In genomic region chr1:107782192-107782845, GRCh38 we compare ENCODE assay signal across 8 cellular contexts.
DNase-seq lines count a peak whose midpoint lies in the region; ATAC-seq and TF ChIP-seq lines count a peak whose summit lies in the region.

No MANE protein-coding gene starts in this region.

- H3K9me3 ChIP-seq in right lobe of liver (no peaks in the 10 kb centered on the region), tibial artery (no peaks in the 10 kb centered on the region)

- WGBS in right lobe of liver (ENCODE audit: insufficient coverage, low coverage, low lambda C conversion rate, missing lambda C conversion rate) = 16% methylated on average over 6 of the region's 6 CpGs

- no peak for TF ChIP-seq EP300 in Ishikawa (IDR thresholded peaks at IDR 0.05; ENCODE audit: borderline replicate concordance)

- intact Hi-C loops in right lobe of liver (cut with DNase I) = loop anchor here in 1 of 2 donors (5.0 kb wide), 1 partner anchor 340 kb away; no protein-coding TSS in a partner anchor
- intact Hi-C loops in tibial artery (cut with DNase I; ENCODE audit: low total_unique reads) = no loop called here

- TF ChIP-seq RAD21 in Ishikawa (IDR thresholded peaks at IDR 0.05; ENCODE audit: low read depth) = peak; percentile 87

- H3K36me3 ChIP-seq in right lobe of liver (no peaks in the 10 kb centered on the region), tibial artery (no peaks in the 10 kb centered on the region)

- peak; percentile 43 for DNase-seq in activated CD4-positive, CD25-positive, alpha-beta regulatory T cell treated with anti-CD3 and anti-CD28 coated beads, Interleukin-2, amount 50 U/mL, for 16 hours (ENCODE audit: low read depth, low spot score)
- DNase-seq in activated CD4-positive, CD25-positive, alpha-beta regulatory T cell treated with anti-CD3 and anti-CD28 coated beads, Interleukin-2, amount 50 U/mL, for 72 hours = no peak
- peak; percentile 14 for DNase-seq in RWPE1 (ENCODE audit: low spot score)
- DNase-seq in cerebellar cortex (ENCODE audit: low spot score) = peak; percentile 74
- DNase-seq in right lobe of liver = no peak
- no peak for DNase-seq in tibial artery

- H3K27ac ChIP-seq in RWPE1 = no peak overlapping the region
- H3K27ac ChIP-seq in right lobe of liver = no peak overlapping the region
- H3K27ac ChIP-seq in tibial artery = no peak overlapping the region

- H3K27me3 ChIP-seq in right lobe of liver = no peaks in the 10 kb centered on the region
- no peaks in the 10 kb centered on the region for H3K27me3 ChIP-seq in tibial artery

- TF ChIP-seq CTCF in RWPE1 (conservative IDR thresholded peaks at IDR 0.05; ENCODE audit: low read depth) = peak; percentile 57
- TF ChIP-seq CTCF in right lobe of liver (IDR thresholded peaks at IDR 0.05) = peak; percentile 67 to 74 (median 72)
- peak; percentile 61 to 72 for TF ChIP-seq CTCF in tibial artery (IDR thresholded peaks at IDR 0.05)

- H3K4me1 ChIP-seq in right lobe of liver (peaks cover 0 to 6% (median 0%) of the 10 kb centered on the region in 4 donors), tibial artery (peaks cover 0 to 7% (median 3%) of the 10 kb centered on the region in 4 donors)

- ATAC-seq in right lobe of liver (peak; percentile 79 to 84 (median 80)), GM21367 (IDR thresholded peaks at IDR 0.05; ENCODE audit: unreplicated experiment) (no peak)

- H3K4me3 ChIP-seq in right lobe of liver (no peak overlapping the region), tibial artery (no peak overlapping the region)

- CTCF ChIA-PET in RWPE1 (lab: Yijun Ruan, JAX) = interaction anchor here (0.5 to 9.4 kb wide), 19 partner anchors 9 to 725 kb away, joined by 3 to 108 read pairs (median 4); no protein-coding TSS in a partner anchor

- POLR2A ChIA-PET in RWPE1 (lab: Yijun Ruan, JAX; ENCODE audit: low non-redundant PET) = no interaction called here

- no peak for TF ChIP-seq POLR2A in right lobe of liver (IDR thresholded peaks at IDR 0.05)

TF ChIP-seq in Ishikawa, 13 proteins besides CTCF, POLR2A, EP300 and RAD21:
- TF ChIP-seq CEBPB (IDR thresholded peaks at IDR 0.05) (no peak), NFIC (IDR thresholded peaks at IDR 0.05) (no peak), EGR1 (IDR thresholded peaks at IDR 0.05) (no peak), CREB1 (IDR thresholded peaks at IDR 0.05; ENCODE audit: low read depth) (no peak), TEAD4 (IDR thresholded peaks at IDR 0.05) (no peak), TCF12 (IDR thresholded peaks at IDR 0.05; ENCODE audit: low read depth) (no peak), MAX (IDR thresholded peaks at IDR 0.05) (no peak), YY1 (IDR thresholded peaks at IDR 0.05; ENCODE audit: low read depth) (no peak), REST (IDR thresholded peaks at IDR 0.05; ENCODE audit: low read depth) (no peak)
- TF ChIP-seq, protein P1, sequence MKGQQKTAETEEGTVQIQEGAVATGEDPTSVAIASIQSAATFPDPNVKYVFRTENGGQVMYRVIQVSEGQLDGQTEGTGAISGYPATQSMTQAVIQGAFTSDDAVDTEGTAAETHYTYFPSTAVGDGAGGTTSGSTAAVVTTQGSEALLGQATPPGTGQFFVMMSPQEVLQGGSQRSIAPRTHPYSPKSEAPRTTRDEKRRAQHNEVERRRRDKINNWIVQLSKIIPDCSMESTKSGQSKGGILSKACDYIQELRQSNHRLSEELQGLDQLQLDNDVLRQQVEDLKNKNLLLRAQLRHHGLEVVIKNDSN (IDR thresholded peaks at IDR 0.05) = no peak
TF ChIP-seq in Ishikawa: peak in this region for 0.

Comparison
In these comparisons a context has a peak if more than half of its experiments do, and no peak if none do; other contexts are left out.
1. DNase-seq: peak in activated CD4-positive, CD25-positive, alpha-beta regulatory T cell treated with anti-CD3 and anti-CD28 coated beads, Interleukin-2, amount 50 U/mL, for 16 hours (single experiment), RWPE1 (single experiment) and cerebellar cortex (single experiment); none in activated CD4-positive, CD25-positive, alpha-beta regulatory T cell treated with anti-CD3 and anti-CD28 coated beads, Interleukin-2, amount 50 U/mL, for 72 hours (single experiment), right lobe of liver (0 of 3) and tibial artery (0 of 2).
2. Peak in every context shown above with its lines, with median percentiles within 50 percentile points of each other: CTCF ChIP-seq.